7 cellular contexts compared by ENCODE assay signal in genomic region chr9:20583088-20583487, GRCh38. TPM values are rescaled to one million over a fixed set of nuclear protein-coding genes. Genes with fewer than 3 reads are reported as not detected.
DNase-seq lines count a peak whose midpoint lies in the region; ATAC-seq and TF ChIP-seq lines count a peak whose summit lies in the region.
"Not testable (repeated sequence)": the region's sequence is repeated elsewhere in the genome, so short reads cannot be mapped to it uniquely, and the experiment has no call there.

No MANE protein-coding gene starts in this region.

- not testable (repeated sequence) for H3K9me3 ChIP-seq in CD4-positive, CD25-positive, alpha-beta regulatory T cell (ENCODE audit: control insufficient read depth in 2 of 2, low read length in 2 of 2); colonic mucosa; naive thymus-derived CD4-positive, alpha-beta T cell (ENCODE audit: control insufficient read depth in 2 of 3, low read length in 3 of 3); neuronal stem cell (replicated peaks in 1 of 2; ENCODE audit: control insufficient read depth in 2 of 2, insufficient read depth in 1 of 2, low read depth in 1 of 2, low read length in 2 of 2)

- H4K91ac ChIP-seq in neuronal stem cell (ENCODE audit: low read depth, low read length, poor library complexity) = not testable (repeated sequence)

- H2AFZ ChIP-seq in neuronal stem cell (ENCODE audit: low read length) = not testable (repeated sequence)

- not testable (repeated sequence) for H3K9me3 Mint-ChIP-seq in CD4-positive, CD25-positive, alpha-beta regulatory T cell; naive thymus-derived CD4-positive, alpha-beta T cell
- H3K9me3 Mint-ChIP-seq in activated CD8-positive, alpha-beta memory T cell treated with anti-CD3 and anti-CD28 coated beads, Interleukin-2, amount 10 ng/mL, durations not matched to agents 7 days and 5 days (ENCODE audit: low read depth) = peaks cover 10% of the 10 kb centered on the region
- peaks cover 11% of the 10 kb centered on the region for H3K9me3 Mint-ChIP-seq in activated naive CD8-positive, alpha-beta T cell (ENCODE audit: low read depth)

- H3K4me3 ChIP-seq in CD4-positive, CD25-positive, alpha-beta regulatory T cell (ENCODE audit: low read depth, low read length); colonic mucosa; naive thymus-derived CD4-positive, alpha-beta T cell (ENCODE audit: low read length); neuronal stem cell (ENCODE audit: low read length in 2 of 2): not testable (repeated sequence)

- H3K18ac ChIP-seq in neuronal stem cell (ENCODE audit: low read length) = not testable (repeated sequence)

- not testable (repeated sequence) for H3K36me3 ChIP-seq in CD4-positive, CD25-positive, alpha-beta regulatory T cell (ENCODE audit: control insufficient read depth, insufficient read depth, low read length); colonic mucosa; neuronal stem cell (replicated peaks in 1 of 2; ENCODE audit: control insufficient read depth in 2 of 2, insufficient read depth in 2 of 2, low read length in 2 of 2)
- peaks cover 0 to 13% (median 0%) of the 10 kb centered on the region in 3 experiments for H3K36me3 ChIP-seq in naive thymus-derived CD4-positive, alpha-beta T cell (ENCODE audit: control insufficient read depth in 2 of 3, insufficient read depth in 3 of 3, low read length in 3 of 3)

- not testable (repeated sequence) for DNase-seq in CD4-positive, CD25-positive, alpha-beta regulatory T cell; colonic mucosa; naive thymus-derived CD4-positive, alpha-beta T cell; neuronal stem cell (ENCODE audit: low spot score)
- DNase-seq in OCI-M1 (lab: John Stamatoyannopoulos, UW) = peak; percentile 25
- peak; percentile 52 for DNase-seq in activated CD8-positive, alpha-beta memory T cell treated with anti-CD3 and anti-CD28 coated beads, Interleukin-2, amount 10 ng/mL, durations not matched to agents 7 days and 5 days

- H3K4me1 Mint-ChIP-seq in CD4-positive, CD25-positive, alpha-beta regulatory T cell = peaks cover 47 to 75% (median 54%) of the 10 kb centered on the region in 4 donors
- peaks cover 57% of the 10 kb centered on the region for H3K4me1 Mint-ChIP-seq in activated CD8-positive, alpha-beta memory T cell treated with anti-CD3 and anti-CD28 coated beads, Interleukin-2, amount 10 ng/mL, durations not matched to agents 7 days and 5 days
- H3K4me1 Mint-ChIP-seq in activated naive CD8-positive, alpha-beta T cell (ENCODE audit: low read depth) = peaks cover 67% of the 10 kb centered on the region
- peaks cover 34 to 82% (median 74%) of the 10 kb centered on the region in 7 donors for H3K4me1 Mint-ChIP-seq in naive thymus-derived CD4-positive, alpha-beta T cell

- CTCF ChIA-PET in activated CD8-positive, alpha-beta memory T cell treated with anti-CD3 and anti-CD28 coated beads, Interleukin-2, amount 10 ng/mL, durations not matched to agents 7 days and 5 days (lab: Charles Lee); naive thymus-derived CD4-positive, alpha-beta T cell (lab: Charles Lee): not testable (repeated sequence)

- POLR2A ChIA-PET in naive thymus-derived CD4-positive, alpha-beta T cell (lab: Charles Lee) = not testable (repeated sequence)

- not testable (repeated sequence) for H3K23ac ChIP-seq in neuronal stem cell (ENCODE audit: low read depth, low read length, poor library complexity)

- not testable (repeated sequence) for H3K79me1 ChIP-seq in neuronal stem cell (ENCODE audit: low read depth, low read length)

- intact Hi-C loops in colonic mucosa (cut with DNase I); naive thymus-derived CD4-positive, alpha-beta T cell (cut with micrococcal nuclease): not testable (repeated sequence)

- not testable (repeated sequence) for H3K4me2 ChIP-seq in neuronal stem cell (ENCODE audit: insufficient read depth, low read length, poor library complexity, severe bottlenecking)

- not testable (repeated sequence) for H3K27me3 Mint-ChIP-seq in CD4-positive, CD25-positive, alpha-beta regulatory T cell; activated CD8-positive, alpha-beta memory T cell treated with anti-CD3 and anti-CD28 coated beads, Interleukin-2, amount 10 ng/mL, durations not matched to agents 7 days and 5 days; activated naive CD8-positive, alpha-beta T cell; naive thymus-derived CD4-positive, alpha-beta T cell

- not testable (repeated sequence) for H3K4ac ChIP-seq in neuronal stem cell (ENCODE audit: low read length)

- not testable (repeated sequence) for TF ChIP-seq CTCF in colonic mucosa (IDR thresholded peaks at IDR 0.05)

- H4K8ac ChIP-seq in neuronal stem cell (ENCODE audit: low read depth, low read length) = not testable (repeated sequence)

- not testable (repeated sequence) for H2BK12ac ChIP-seq in neuronal stem cell (ENCODE audit: low read length)

- H3K14ac ChIP-seq in neuronal stem cell (ENCODE audit: low read length) = peak overlapping the region; percentile 91

- H2BK120ac ChIP-seq in neuronal stem cell (ENCODE audit: low read depth, low read length) = not testable (repeated sequence)

- ATAC-seq in CD4-positive, CD25-positive, alpha-beta regulatory T cell (ENCODE audit: low read depth in 2 of 2); naive thymus-derived CD4-positive, alpha-beta T cell: not testable (repeated sequence)
- peak; percentile 25 for ATAC-seq in activated CD8-positive, alpha-beta memory T cell treated with anti-CD3 and anti-CD28 coated beads, Interleukin-2, amount 10 ng/mL, durations not matched to agents 7 days and 5 days

- H3K27me3 ChIP-seq in CD4-positive, CD25-positive, alpha-beta regulatory T cell (ENCODE audit: control insufficient read depth, insufficient read depth, low read length); colonic mucosa; naive thymus-derived CD4-positive, alpha-beta T cell (ENCODE audit: control insufficient read depth in 2 of 2, insufficient read depth in 2 of 2, low read length in 2 of 2); neuronal stem cell (ENCODE audit: control insufficient read depth in 3 of 3, insufficient read depth in 3 of 3, low read depth in 1 of 3, low read length in 3 of 3): not testable (repeated sequence)

- not testable (repeated sequence) for H3K27ac ChIP-seq in CD4-positive, CD25-positive, alpha-beta regulatory T cell (ENCODE audit: insufficient read depth, low read length, poor library complexity, severe bottlenecking); naive thymus-derived CD4-positive, alpha-beta T cell (ENCODE audit: low read depth, low read length); neuronal stem cell (replicated peaks; ENCODE audit: low read length)
- peak overlapping the region; percentile 14 for H3K27ac ChIP-seq in colonic mucosa

- peaks cover 54% of the 10 kb centered on the region for H3K36me3 Mint-ChIP-seq in CD4-positive, CD25-positive, alpha-beta regulatory T cell
- H3K36me3 Mint-ChIP-seq in activated CD8-positive, alpha-beta memory T cell treated with anti-CD3 and anti-CD28 coated beads, Interleukin-2, amount 10 ng/mL, durations not matched to agents 7 days and 5 days = peaks cover 50% of the 10 kb centered on the region
- peaks cover 31% of the 10 kb centered on the region for H3K36me3 Mint-ChIP-seq in activated naive CD8-positive, alpha-beta T cell
- H3K36me3 Mint-ChIP-seq in naive thymus-derived CD4-positive, alpha-beta T cell = peaks cover 6 to 46% (median 41%) of the 10 kb centered on the region in 5 donors

- not testable (repeated sequence) for H2BK5ac ChIP-seq in neuronal stem cell (ENCODE audit: low read length)

- WGBS in neuronal stem cell (ENCODE audit: extremely low coverage in 2 of 2, insufficient read length in 2 of 2, insufficient replicate concordance in 1 of 2), 2 donors = no CpG with 5 or more reads among the region's 4 CpGs

- H3K9ac ChIP-seq in colonic mucosa (ENCODE audit: low read depth in 2 of 2, low read length in 2 of 2); neuronal stem cell (ENCODE audit: low read depth, low read length, poor library complexity): not testable (repeated sequence)

- peak overlapping the region; percentile 1 to 60 (median 24) for H3K27ac Mint-ChIP-seq in CD4-positive, CD25-positive, alpha-beta regulatory T cell
- H3K27ac Mint-ChIP-seq in activated CD8-positive, alpha-beta memory T cell treated with anti-CD3 and anti-CD28 coated beads, Interleukin-2, amount 10 ng/mL, durations not matched to agents 7 days and 5 days = peak overlapping the region; percentile 63
- H3K27ac Mint-ChIP-seq in activated naive CD8-positive, alpha-beta T cell = peak overlapping the region; percentile 18
- peak overlapping the region in 5 of 9 donors; percentile 7 to 62 (median 55) for H3K27ac Mint-ChIP-seq in naive thymus-derived CD4-positive, alpha-beta T cell

- not testable (repeated sequence) for H2BK15ac ChIP-seq in neuronal stem cell (ENCODE audit: low read length)

- not testable (repeated sequence) for H3K4me3 Mint-ChIP-seq in CD4-positive, CD25-positive, alpha-beta regulatory T cell; activated CD8-positive, alpha-beta memory T cell treated with anti-CD3 and anti-CD28 coated beads, Interleukin-2, amount 10 ng/mL, durations not matched to agents 7 days and 5 days; activated naive CD8-positive, alpha-beta T cell
- H3K4me3 Mint-ChIP-seq in naive thymus-derived CD4-positive, alpha-beta T cell = peak overlapping the region in 4 of 10 donors; percentile 6 to 48 (median 36)

- peaks cover 31% of the 10 kb centered on the region for H3K4me1 ChIP-seq in CD4-positive, CD25-positive, alpha-beta regulatory T cell (ENCODE audit: control insufficient read depth, insufficient read depth, low read length, poor library complexity, severe bottlenecking)
- not testable (repeated sequence) for H3K4me1 ChIP-seq in colonic mucosa; neuronal stem cell (ENCODE audit: control insufficient read depth in 2 of 2, insufficient read depth in 1 of 2, low read depth in 1 of 2, low read length in 2 of 2)
- H3K4me1 ChIP-seq in naive thymus-derived CD4-positive, alpha-beta T cell (ENCODE audit: control insufficient read depth in 2 of 2, insufficient read depth in 2 of 2, low read length in 2 of 2) = peaks cover 0 to 26% of the 10 kb centered on the region in 2 donors

- not testable (repeated sequence) for H2AK5ac ChIP-seq in neuronal stem cell (ENCODE audit: low read depth, low read length)

RNA-seq across cellular contexts. Expression of gene MLLT3, which starts 39.2 kb away (rescaled TPM):
- total RNA-seq in CD4-positive, CD25-positive, alpha-beta regulatory T cell = 63.2 TPM
- polyA plus RNA-seq in CD4-positive, CD25-positive, alpha-beta regulatory T cell = 10 to 100 TPM; 37.6 to 51.8 (median 48.5) TPM
- total RNA-seq in activated CD8-positive, alpha-beta memory T cell treated with anti-CD3 and anti-CD28 coated beads, Interleukin-2, amount 10 ng/mL, durations not matched to agents 7 days and 5 days = 10 to 100 TPM; 55.9 to 56.4 TPM
- total RNA-seq in colonic mucosa = 10 to 100 TPM; 44.6 to 65.2 TPM
- total RNA-seq in naive thymus-derived CD4-positive, alpha-beta T cell = 10 to 100 TPM; 40.9 to 85.3 (median 71.3) TPM
- 10 to 100 TPM; 62.6 to 64.8 TPM for polyA plus RNA-seq in naive thymus-derived CD4-positive, alpha-beta T cell
- 26.2 TPM for polyA plus RNA-seq in neuronal stem cell (2013, experiment 1 of 2)
- polyA plus RNA-seq in neuronal stem cell (2013, experiment 2 of 2) = 27.1 TPM
